1 cellular context compared by ENCODE assay signal in the genomic region with DNA sequence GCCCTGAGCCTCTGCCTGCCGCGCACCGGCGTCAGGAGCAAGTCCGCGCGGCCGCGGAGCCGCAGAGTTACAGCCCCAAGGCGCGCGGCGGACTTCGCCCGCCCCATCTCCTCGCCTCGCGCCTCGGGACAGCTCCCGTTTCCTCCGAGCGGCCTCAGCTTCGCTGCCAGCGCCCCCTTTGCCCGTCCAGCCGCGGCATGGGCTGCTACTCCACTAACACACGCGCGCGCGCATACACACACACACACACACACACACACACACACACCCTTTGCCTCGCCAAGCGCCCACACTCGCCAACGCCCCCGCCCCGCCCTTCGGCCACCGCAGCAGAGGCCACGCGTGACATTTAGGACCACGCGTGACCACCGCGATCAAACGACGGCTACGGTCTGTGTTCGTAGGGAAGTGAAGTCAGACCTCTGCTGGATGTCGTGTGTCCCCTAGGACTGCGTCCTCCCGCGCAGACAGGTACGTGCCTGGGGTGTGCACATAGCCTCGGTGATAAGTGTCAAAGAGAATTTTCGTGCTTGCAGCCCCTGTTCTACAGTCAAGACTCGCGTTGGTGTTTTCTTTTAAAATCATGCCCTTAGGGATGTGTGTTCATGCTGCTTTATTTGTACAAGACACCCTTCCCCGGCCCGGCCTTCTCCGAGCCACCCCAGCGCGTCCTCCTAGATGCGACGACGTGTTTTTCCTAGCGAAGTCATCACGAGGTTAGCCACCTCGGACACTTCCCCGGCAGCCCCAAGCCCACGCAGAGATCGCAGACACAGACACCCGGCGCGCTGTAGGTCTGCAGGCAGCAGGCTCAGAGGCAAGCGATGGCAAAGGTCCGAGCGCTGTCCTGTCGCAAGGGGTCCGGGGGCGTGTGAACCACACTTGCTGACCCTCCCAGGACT.
TF ChIP-seq lines count a peak whose summit lies in the region.

No MANE protein-coding gene starts in this region.

TF ChIP-seq in H1, 55 proteins besides CTCF, POLR2A, EP300 and RAD21 (continued from another document):
- TF ChIP-seq, protein P1, sequence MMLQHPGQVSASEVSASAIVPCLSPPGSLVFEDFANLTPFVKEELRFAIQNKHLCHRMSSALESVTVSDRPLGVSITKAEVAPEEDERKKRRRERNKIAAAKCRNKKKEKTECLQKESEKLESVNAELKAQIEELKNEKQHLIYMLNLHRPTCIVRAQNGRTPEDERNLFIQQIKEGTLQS (IDR thresholded peaks at IDR 0.05; ENCODE audit: insufficient read depth, low read depth, low read length): no peak
- TF ChIP-seq, protein P2, sequence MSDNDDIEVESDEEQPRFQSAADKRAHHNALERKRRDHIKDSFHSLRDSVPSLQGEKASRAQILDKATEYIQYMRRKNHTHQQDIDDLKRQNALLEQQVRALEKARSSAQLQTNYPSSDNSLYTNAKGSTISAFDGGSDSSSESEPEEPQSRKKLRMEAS (IDR thresholded peaks at IDR 0.05): peak; percentile 54; the same call in 1 of the 2 replicates
- TF ChIP-seq CTBP2 (IDR thresholded peaks at IDR 0.05; ENCODE audit: borderline replicate concordance, insufficient read depth, insufficient read length, low read length): peak; percentile 11
- peak; percentile 85 for TF ChIP-seq EZH2 (IDR thresholded peaks at IDR 0.05; ENCODE audit: low read depth, low read length, severe bottlenecking)
- TF ChIP-seq SUZ12 (IDR thresholded peaks at IDR 0.05; ENCODE audit: low read length): peak; percentile 83
- TF ChIP-seq, protein P3, sequence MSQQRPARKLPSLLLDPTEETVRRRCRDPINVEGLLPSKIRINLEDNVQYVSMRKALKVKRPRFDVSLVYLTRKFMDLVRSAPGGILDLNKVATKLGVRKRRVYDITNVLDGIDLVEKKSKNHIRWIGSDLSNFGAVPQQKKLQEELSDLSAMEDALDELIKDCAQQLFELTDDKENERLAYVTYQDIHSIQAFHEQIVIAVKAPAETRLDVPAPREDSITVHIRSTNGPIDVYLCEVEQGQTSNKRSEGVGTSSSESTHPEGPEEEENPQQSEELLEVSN (IDR thresholded peaks at IDR 0.05): peak; percentile 85
